18 cellular contexts compared by ENCODE assay signal in genomic region chr17:67476787-67477335, GRCh38.
DNase-seq lines count a peak whose midpoint lies in the region; ATAC-seq and TF ChIP-seq lines count a peak whose summit lies in the region.
"Had no signal": no experiment of that assay in that cellular context is flagged by ENCODE, and none has a peak within 500 bp of the region (broad histone marks: within the 10 kb centered on the region; RNA-seq: fewer than 3 reads in every experiment).

No MANE protein-coding gene starts in this region.

- no peak for TF ChIP-seq CTCF in activated CD8-positive, alpha-beta T cell treated with anti-CD3 and anti-CD28 coated beads for 36 hours (IDR thresholded peaks at IDR 0.05)
- TF ChIP-seq CTCF in spleen (IDR thresholded peaks at IDR 0.05 in 8 of 11, conservative IDR thresholded peaks at IDR 0.05 in 3 of 11): no peak
- no peak for TF ChIP-seq CTCF in coronary artery (IDR thresholded peaks at IDR 0.05)
- TF ChIP-seq CTCF in uterus (IDR thresholded peaks at IDR 0.05): no peak

- TF ChIP-seq POLR2A in spleen (IDR thresholded peaks at IDR 0.05): no peak
- TF ChIP-seq POLR2A in uterus (IDR thresholded peaks at IDR 0.05): no peak

- peaks cover 73% of the 10 kb centered on the region for H3K4me1 Mint-ChIP-seq in activated CD8-positive, alpha-beta T cell treated with anti-CD3 and anti-CD28 coated beads for 36 hours (ENCODE audit: low read depth)
- peaks cover 83% of the 10 kb centered on the region for H3K4me1 Mint-ChIP-seq in stimulated activated naive CD8-positive, alpha-beta T cell treated with anti-CD3 and anti-CD28 coated beads, Interleukin-15, amount 100 ng/mL, for 72 hours

- H3K9me3 Mint-ChIP-seq in activated CD8-positive, alpha-beta T cell treated with anti-CD3 and anti-CD28 coated beads for 36 hours: peaks cover under 1% of the 10 kb centered on the region
- H3K9me3 Mint-ChIP-seq in stimulated activated naive CD8-positive, alpha-beta T cell treated with anti-CD3 and anti-CD28 coated beads, Interleukin-15, amount 100 ng/mL, for 72 hours: peaks cover 2 to 3% of the 10 kb centered on the region in 2 donors

- peak; percentile 13 for ATAC-seq in activated CD8-positive, alpha-beta T cell treated with anti-CD3 and anti-CD28 coated beads for 36 hours
- no peak for ATAC-seq in stimulated activated naive CD8-positive, alpha-beta T cell treated with anti-CD3 and anti-CD28 coated beads, Interleukin-15, amount 100 ng/mL, for 72 hours
- ATAC-seq: left lung, upper lobe of right lung had no signal

- H3K9me3 ChIP-seq in spleen (no peaks in the 10 kb centered on the region), uterus (no peaks in the 10 kb centered on the region)
- H3K9me3 ChIP-seq: left lung, prostate gland, upper lobe of right lung had no signal

- H3K36me3 ChIP-seq in spleen (no peaks in the 10 kb centered on the region), uterus (no peaks in the 10 kb centered on the region)
- H3K36me3 ChIP-seq: left lung, prostate gland, upper lobe of right lung had no signal

- no peak overlapping the region for H3K4me3 ChIP-seq in spleen
- H3K4me3 ChIP-seq in coronary artery: no peak overlapping the region
- H3K4me3 ChIP-seq in uterus: no peak overlapping the region
- H3K4me3 ChIP-seq: left lung, prostate gland, upper lobe of right lung had no signal

- no peak overlapping the region for H3K4me3 Mint-ChIP-seq in activated CD8-positive, alpha-beta T cell treated with anti-CD3 and anti-CD28 coated beads for 36 hours
- peak overlapping the region in 1 of 2 donors; percentile 13 for H3K4me3 Mint-ChIP-seq in stimulated activated naive CD8-positive, alpha-beta T cell treated with anti-CD3 and anti-CD28 coated beads, Interleukin-15, amount 100 ng/mL, for 72 hours
- H3K4me3 Mint-ChIP-seq: mesothelial cell of epicardium had no signal

- DNase-seq in stimulated activated CD4-positive, alpha-beta T cell treated with anti-CD3 and anti-CD28 coated beads, Interleukin-15, amount 100 ng/mL, for 24 hours: peak; percentile 22
- DNase-seq in stimulated activated CD4-positive, alpha-beta T cell treated with anti-CD3 and anti-CD28 coated beads, Interleukin-4, amount 100 ng/mL, for 4 hours: no peak
- DNase-seq in activated CD8-positive, alpha-beta T cell treated with anti-CD3 and anti-CD28 coated beads for 36 hours: peak; percentile 59
- DNase-seq in stimulated activated naive CD8-positive, alpha-beta T cell treated with anti-CD3 and anti-CD28 coated beads, Interleukin-15, amount 100 ng/mL, for 72 hours: no peak
- no peak for DNase-seq in spleen
- DNase-seq in coronary artery (ENCODE audit: low spot score): no peak
- no peak for DNase-seq in uterus
- DNase-seq: activated effector memory CD4-positive, alpha-beta T cell treated with anti-CD3 and anti-CD28 coated beads, Interleukin-2, amount 50 U/mL, for 16 hours; DMS79; left lung; NCI-H187; NCI-H82; OCI-M1; SHP77 treated with DMSO at 0.1 percent for 48 hours; upper lobe of right lung had no signal

- H3K36me3 Mint-ChIP-seq in activated CD8-positive, alpha-beta T cell treated with anti-CD3 and anti-CD28 coated beads for 36 hours (ENCODE audit: low read depth): peaks cover 5% of the 10 kb centered on the region

- H3K27ac Mint-ChIP-seq in activated CD8-positive, alpha-beta T cell treated with anti-CD3 and anti-CD28 coated beads for 36 hours: peak overlapping the region; percentile 97
- H3K27ac Mint-ChIP-seq in stimulated activated naive CD8-positive, alpha-beta T cell treated with anti-CD3 and anti-CD28 coated beads, Interleukin-15, amount 100 ng/mL, for 72 hours: peak overlapping the region; percentile 80 to 94
- H3K27ac Mint-ChIP-seq: mesothelial cell of epicardium had no signal

- CTCF ChIA-PET in activated CD8-positive, alpha-beta T cell treated with anti-CD3 and anti-CD28 coated beads for 36 hours (lab: Charles Lee): interaction anchor here (0.6 to 7.7 kb wide), 8 partner anchors 19 to 101 kb away, joined by 3 to 201 read pairs (median 4); partner anchors contain the start of gene PITPNC1

- intact Hi-C loops in activated CD8-positive, alpha-beta T cell treated with anti-CD3 and anti-CD28 coated beads for 36 hours (cut with micrococcal nuclease): loop anchor here (2.0 to 5.0 kb wide), 2 partner anchors 45 to 92 kb away; no protein-coding TSS in a partner anchor
- intact Hi-C loops in spleen (cut with DNase I; ENCODE audit: low total_unique reads) (no loop called here), uterus (cut with DNase I; ENCODE audit: low total_unique reads) (no loop called here)

- H3K27ac ChIP-seq in cingulate gyrus (ENCODE audit: low read depth, low read length): peak overlapping the region; percentile 30
- peak overlapping the region in 3 of 8 donors; percentile 67 to 85 (median 75) for H3K27ac ChIP-seq in spleen
- H3K27ac ChIP-seq in coronary artery: no peak overlapping the region
- no peak overlapping the region for H3K27ac ChIP-seq in uterus
- H3K27ac ChIP-seq: prostate gland, upper lobe of right lung had no signal

- H3K27me3 Mint-ChIP-seq in activated CD8-positive, alpha-beta T cell treated with anti-CD3 and anti-CD28 coated beads for 36 hours: no peaks in the 10 kb centered on the region
- H3K27me3 Mint-ChIP-seq in stimulated activated naive CD8-positive, alpha-beta T cell treated with anti-CD3 and anti-CD28 coated beads, Interleukin-15, amount 100 ng/mL, for 72 hours: no peaks in the 10 kb centered on the region

- POLR2A ChIA-PET in activated CD8-positive, alpha-beta T cell treated with anti-CD3 and anti-CD28 coated beads for 36 hours (lab: Charles Lee): interaction anchor here (0.7 to 10.6 kb wide), 9 partner anchors 14 to 99 kb away, joined by 3 to 86 read pairs (median 6); partner anchors contain the start of gene PITPNC1

- H3K4me1 ChIP-seq in spleen: peaks cover 4 to 82% (median 33%) of the 10 kb centered on the region in 6 donors
- H3K4me1 ChIP-seq in uterus: no peaks in the 10 kb centered on the region
- H3K4me1 ChIP-seq: prostate gland had no signal

- H3K27me3 ChIP-seq in spleen (replicated peaks in 1 of 7): no peaks in the 10 kb centered on the region
- no peaks in the 10 kb centered on the region for H3K27me3 ChIP-seq in uterus
- H3K27me3 ChIP-seq: left lung, upper lobe of right lung had no signal

- WGBS in spleen, 5 donors: 89 to 97% (median 95%) methylated on average over 6 to 7 of the region's 7 CpGs

Comparison
In these comparisons a context has a peak if more than half of its experiments do, and no peak if none do; other contexts are left out.
1. DNase-seq: peak in stimulated activated CD4-positive, alpha-beta T cell treated with anti-CD3 and anti-CD28 coated beads, Interleukin-15, amount 100 ng/mL, for 24 hours (single experiment) and activated CD8-positive, alpha-beta T cell treated with anti-CD3 and anti-CD28 coated beads for 36 hours (single experiment); none in stimulated activated CD4-positive, alpha-beta T cell treated with anti-CD3 and anti-CD28 coated beads, Interleukin-4, amount 100 ng/mL, for 4 hours (0 of 2), stimulated activated naive CD8-positive, alpha-beta T cell treated with anti-CD3 and anti-CD28 coated beads, Interleukin-15, amount 100 ng/mL, for 72 hours (0 of 2), spleen (single experiment), coronary artery (single experiment) and uterus (0 of 2).